Comparison of ENCODE assay signal across 20 cellular contexts in the genomic region with DNA sequence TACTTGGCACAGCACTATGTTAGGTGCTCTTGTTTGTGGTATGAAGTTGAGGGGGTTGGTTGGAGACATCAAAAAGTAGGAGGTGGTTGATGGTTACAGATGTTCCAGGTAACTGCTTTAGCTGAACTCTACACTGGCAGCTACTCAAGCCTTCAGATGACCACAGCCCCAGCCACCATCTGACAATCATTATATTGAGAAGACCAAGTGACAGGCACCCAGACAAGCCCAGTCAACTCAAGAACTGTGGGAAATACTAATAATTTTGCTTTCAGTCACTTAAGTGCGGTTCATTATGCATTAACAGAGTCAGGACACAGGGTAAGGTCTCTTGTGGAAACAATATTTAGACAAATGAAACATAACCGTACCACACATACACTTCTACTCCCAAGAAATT. TPM values are rescaled to one million over a fixed set of nuclear protein-coding genes. Genes with fewer than 3 reads are reported as not detected.
DNase-seq lines count a peak whose midpoint lies in the region; ATAC-seq lines count a peak whose summit lies in the region.
"Had no signal": no experiment of that assay in that cellular context is flagged by ENCODE, and none has a peak within 500 bp of the region (broad histone marks: within the 10 kb centered on the region; RNA-seq: fewer than 3 reads in every experiment).

No MANE protein-coding gene starts in this region.

- no peak for DNase-seq in GM19238 (ENCODE audit: insufficient read length, low spot score)
- DNase-seq in occipital lobe (lab: John Stamatoyannopoulos, UW) = no peak
- no peak for DNase-seq in NCI-H2171 (lab: John Stamatoyannopoulos, UW)
- no peak for DNase-seq in NCI-H446 (lab: John Stamatoyannopoulos, UW)
- DNase-seq: activated naive CD4-positive, alpha-beta T cell treated with Interleukin-2 at 50 U/mL for 16 hours; body of pancreas; esophagus squamous epithelium; GOT3; heart right ventricle; Kasumi-1; kidney; NCI-H146; NCI-H526 treated with DMSO at 0.1 percent for 48 hours; Peyer's patch; right lobe of liver; stimulated activated CD4-positive, alpha-beta T cell treated with anti-CD3 and anti-CD28 coated beads, Interleukin-4, amount 100 ng/mL, for 24 hours had no signal

- ATAC-seq in GM19395 (IDR thresholded peaks at IDR 0.05; ENCODE audit: unreplicated experiment) (peak; percentile 81), GM21825 (IDR thresholded peaks at IDR 0.05; ENCODE audit: unreplicated experiment) (peak; percentile 57), HG03097 (IDR thresholded peaks at IDR 0.05; ENCODE audit: low FRiP score, unreplicated experiment) (peak; percentile 96)
- ATAC-seq: body of pancreas, heart right ventricle, right lobe of liver had no signal

RNA-seq across cellular contexts. Expression of a gene that starts 38.9 kb away (rescaled TPM):
- total RNA-seq in occipital lobe = 0.78 TPM
- total RNA-seq: dermis microvascular lymphatic vessel endothelial cell had no signal
